ENCODE assay signal across 20 cellular contexts in genomic region chr6:143902827-143903226, GRCh38. TPM values are rescaled to one million over a fixed set of nuclear protein-coding genes. Genes with fewer than 3 reads are reported as not detected.
"Had no signal": no experiment of that assay in that cellular context is flagged by ENCODE, and none has a peak within 500 bp of the region (broad histone marks: within the 10 kb centered on the region; RNA-seq: fewer than 3 reads in every experiment).

No MANE protein-coding gene starts in this region.

- H3K9me3 Mint-ChIP-seq: activated CD4-positive, alpha-beta memory T cell treated with anti-CD3 and anti-CD28 coated beads for 36 hours; activated T-cell treated with anti-CD3 and anti-CD28 coated beads, Interleukin-2, amount 50 U/mL, for 4 hours had no signal

- H3K27ac Mint-ChIP-seq: activated CD4-positive, alpha-beta memory T cell treated with anti-CD3 and anti-CD28 coated beads for 36 hours; activated naive CD8-positive, alpha-beta T cell; naive thymus-derived CD4-positive, alpha-beta T cell had no signal

- H3K27me3 ChIP-seq: gastrocnemius medialis, vagina had no signal

- H3K27me3 Mint-ChIP-seq: activated CD4-positive, alpha-beta memory T cell treated with anti-CD3 and anti-CD28 coated beads for 36 hours; activated naive CD8-positive, alpha-beta T cell had no signal

- H3K36me3 ChIP-seq: gastrocnemius medialis, vagina had no signal

- H3K9me3 ChIP-seq: gastrocnemius medialis, vagina had no signal

- H3K4me1 ChIP-seq: gastrocnemius medialis had no signal

- H3K4me3 ChIP-seq: gastrocnemius medialis, vagina had no signal

- FAIRE-seq: colon had no signal

- ATAC-seq: gastrocnemius medialis; naive thymus-derived CD4-positive, alpha-beta T cell had no signal

- H3K4me1 Mint-ChIP-seq: mesothelial cell of epicardium; naive thymus-derived CD4-positive, alpha-beta T cell had no signal

- DNase-seq: activated CD4-positive, alpha-beta memory T cell treated with anti-CD3 and anti-CD28 coated beads for 36 hours; activated CD4-positive, CD25-positive, alpha-beta regulatory T cell treated with anti-CD3 and anti-CD28 coated beads, Interleukin-2, amount 50 U/mL, for 72 hours; activated effector memory CD4-positive, alpha-beta T cell treated with anti-CD3 and anti-CD28 coated beads, Interleukin-2, amount 50 U/mL, for 16 hours; activated T-cell treated with anti-CD3 and anti-CD28 coated beads, Interleukin-2, amount 50 U/mL, for 4 hours; anterior cingulate cortex; effector CD4-positive, alpha-beta T cell; gastrocnemius medialis; hippocampal formation; naive thymus-derived CD4-positive, alpha-beta T cell; right cardiac atrium; stimulated activated CD4-positive, alpha-beta T cell treated with anti-CD3 and anti-CD28 coated beads, Interleukin-2, amount 100 ng/mL, for 24 hours; stimulated activated naive CD4-positive, alpha-beta T cell treated with Interleukin-2 at 50 U/mL for 16 hours had no signal

- H3K36me3 Mint-ChIP-seq: activated CD4-positive, alpha-beta memory T cell treated with anti-CD3 and anti-CD28 coated beads for 36 hours; mesothelial cell of epicardium had no signal

- H3K4me3 Mint-ChIP-seq: activated CD4-positive, alpha-beta memory T cell treated with anti-CD3 and anti-CD28 coated beads for 36 hours; activated naive CD8-positive, alpha-beta T cell; activated T-cell treated with anti-CD3 and anti-CD28 coated beads, Interleukin-2, amount 50 U/mL, for 4 hours; mesothelial cell of epicardium; naive thymus-derived CD4-positive, alpha-beta T cell had no signal

RNA-seq across cellular contexts. Expression of gene ZC2HC1B, which starts 38.6 kb away (rescaled TPM):
- total RNA-seq: activated T-cell treated with anti-CD3 and anti-CD28 coated beads, Interleukin-2, amount 50 U/mL, for 4 hours; gastrocnemius medialis; kidney epithelial cell; lower leg skin; mesothelial cell of epicardium; posterior vena cava; right cardiac atrium; temporal lobe; vagina had no signal
- polyA plus RNA-seq: naive thymus-derived CD4-positive, alpha-beta T cell; right cardiac atrium had no signal
